Comparison of ENCODE assay signal across 10 cellular contexts in the genomic region with DNA sequence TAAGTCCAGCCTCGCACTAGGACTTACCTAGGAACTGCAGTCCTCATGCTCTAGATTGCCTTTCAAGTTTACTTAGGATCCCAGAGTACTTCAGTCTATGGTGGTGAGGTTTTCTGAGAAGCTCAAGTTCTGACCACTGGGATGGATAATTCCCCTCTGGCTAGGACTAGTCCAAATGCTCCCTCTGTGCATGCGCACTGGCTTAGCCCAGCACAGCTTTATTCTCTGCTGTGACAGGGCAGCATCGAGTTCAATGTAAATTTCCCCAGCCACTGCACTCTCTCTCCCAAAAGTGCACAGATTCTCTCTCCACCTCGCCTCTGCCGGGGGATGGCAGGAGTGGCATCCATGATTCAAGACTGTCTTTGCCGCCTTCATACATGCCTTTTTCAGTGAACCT.
"Had no signal": no experiment of that assay in that cellular context is flagged by ENCODE, and none has a peak within 500 bp of the region (broad histone marks: within the 10 kb centered on the region; RNA-seq: fewer than 3 reads in every experiment).

No MANE protein-coding gene starts in this region.

- H2AFZ ChIP-seq: GM23338 had no signal

- DNase-seq: HFFc6, KG1 had no signal

- H3K27ac ChIP-seq: HL-60 had no signal

- H3K4me3 ChIP-seq: GM23338, HAP-1 had no signal

- H3K4me3 Mint-ChIP-seq: GM23338, HFFc6, IgD-negative memory B cell had no signal

- H3K4me1 ChIP-seq: HAP-1 had no signal

- H3K4me1 Mint-ChIP-seq: IgD-negative memory B cell had no signal

- ATAC-seq: GM23338, HCT116, HepG2 had no signal

- H3K27ac Mint-ChIP-seq: GM23338, HFFc6, IgD-negative memory B cell had no signal

- H3K36me3 Mint-ChIP-seq: IgD-negative memory B cell had no signal

- H3K4me2 ChIP-seq: GM23338 had no signal

- FAIRE-seq: H1, H54, HepG2 had no signal

- H3K36me3 ChIP-seq: HAP-1 had no signal

- H3K9me3 ChIP-seq: HAP-1 had no signal

- H3K27me3 Mint-ChIP-seq: IgD-negative memory B cell had no signal
